Comparison of ENCODE assay signal across 1 cellular context in the genomic region with DNA sequence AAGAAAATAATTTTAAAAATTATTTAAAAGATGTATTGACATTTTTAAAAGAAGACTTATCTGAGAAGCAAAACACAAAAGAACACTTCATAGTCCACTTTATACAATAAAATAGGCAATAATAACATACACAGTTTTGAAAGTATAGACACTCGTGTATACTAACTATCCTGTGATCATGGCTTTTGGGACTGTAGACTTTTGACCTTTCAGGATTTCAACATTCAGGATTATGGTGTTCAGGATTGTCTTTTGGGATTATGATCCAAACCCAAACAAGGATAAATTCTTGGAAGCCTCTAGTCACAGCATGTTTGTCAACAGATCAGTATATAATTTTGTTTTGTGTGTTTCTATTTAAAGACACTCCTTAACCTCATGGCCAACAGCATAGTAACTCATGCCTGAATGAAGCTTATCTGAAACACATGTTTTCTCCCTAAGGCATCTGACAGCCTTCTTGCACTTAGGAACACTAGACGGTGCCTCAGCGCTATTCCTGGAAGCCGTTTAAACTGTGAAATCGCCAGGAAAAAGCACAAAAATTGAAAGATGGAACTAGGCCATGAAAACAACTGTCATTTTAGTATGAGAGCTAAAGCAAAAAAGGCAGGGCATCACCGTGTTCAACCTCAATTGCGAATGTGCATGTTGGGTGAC.
TF ChIP-seq lines count a peak whose summit lies in the region.

No MANE protein-coding gene starts in this region.

TF ChIP-seq in SK-N-SH treated with all-trans-retinoic acid at 6 μM for 48 hours, 23 proteins besides CTCF, POLR2A, EP300 and RAD21:
- TF ChIP-seq, protein P1, sequence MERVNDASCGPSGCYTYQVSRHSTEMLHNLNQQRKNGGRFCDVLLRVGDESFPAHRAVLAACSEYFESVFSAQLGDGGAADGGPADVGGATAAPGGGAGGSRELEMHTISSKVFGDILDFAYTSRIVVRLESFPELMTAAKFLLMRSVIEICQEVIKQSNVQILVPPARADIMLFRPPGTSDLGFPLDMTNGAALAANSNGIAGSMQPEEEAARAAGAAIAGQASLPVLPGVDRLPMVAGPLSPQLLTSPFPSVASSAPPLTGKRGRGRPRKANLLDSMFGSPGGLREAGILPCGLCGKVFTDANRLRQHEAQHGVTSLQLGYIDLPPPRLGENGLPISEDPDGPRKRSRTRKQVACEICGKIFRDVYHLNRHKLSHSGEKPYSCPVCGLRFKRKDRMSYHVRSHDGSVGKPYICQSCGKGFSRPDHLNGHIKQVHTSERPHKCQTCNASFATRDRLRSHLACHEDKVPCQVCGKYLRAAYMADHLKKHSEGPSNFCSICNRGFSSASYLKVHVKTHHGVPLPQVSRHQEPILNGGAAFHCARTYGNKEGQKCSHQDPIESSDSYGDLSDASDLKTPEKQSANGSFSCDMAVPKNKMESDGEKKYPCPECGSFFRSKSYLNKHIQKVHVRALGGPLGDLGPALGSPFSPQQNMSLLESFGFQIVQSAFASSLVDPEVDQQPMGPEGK (CRISPR knock-in tag; IDR thresholded peaks at IDR 0.05; ENCODE audit: borderline replicate concordance), result no peak
- no peak for TF ChIP-seq ISL1 (CRISPR knock-in tag; IDR thresholded peaks at IDR 0.05)
TF ChIP-seq in SK-N-SH treated with all-trans-retinoic acid at 6 μM for 48 hours: peak in this region for 0.
